Comparison of ENCODE assay signal across 1 cellular context in genomic region chr10:114754445-114755320, GRCh38.
TF ChIP-seq lines count a peak whose summit lies in the region.

No MANE protein-coding gene starts in this region.

TF ChIP-seq in HEK293, 187 proteins besides CTCF, POLR2A, EP300 and RAD21 (continued from another document):
- no peak for TF ChIP-seq ZNF211 (tag by site-specific recombination; IDR thresholded peaks at IDR 0.05; ENCODE audit: low read depth)
- no peak for TF ChIP-seq ZNF48 (tag by site-specific recombination; IDR thresholded peaks at IDR 0.05)
- no peak for TF ChIP-seq ZNF280C (tag by site-specific recombination; IDR thresholded peaks at IDR 0.05)
- TF ChIP-seq ZNF670 (tag by site-specific recombination; IDR thresholded peaks at IDR 0.05; ENCODE audit: low read depth): no peak
- TF ChIP-seq ZNF2 (tag by site-specific recombination; IDR thresholded peaks at IDR 0.05): no peak
- no peak for TF ChIP-seq SALL2 (tag by site-specific recombination; IDR thresholded peaks at IDR 0.05; ENCODE audit: borderline replicate concordance)
- TF ChIP-seq ZNF239 (tag by site-specific recombination; IDR thresholded peaks at IDR 0.05): no peak
- no peak for TF ChIP-seq ZSCAN5A (tag by site-specific recombination; IDR thresholded peaks at IDR 0.05)
- no peak for TF ChIP-seq ZNF341 (tag by site-specific recombination; IDR thresholded peaks at IDR 0.05; ENCODE audit: low read depth)
- TF ChIP-seq YY2 (tag by site-specific recombination; IDR thresholded peaks at IDR 0.05): no peak
- TF ChIP-seq ZNF362 (tag by site-specific recombination; IDR thresholded peaks at IDR 0.05): peak; percentile 83; the same call in 1 of the 2 replicates
- TF ChIP-seq KLF7 (tag by site-specific recombination; IDR thresholded peaks at IDR 0.05; ENCODE audit: borderline replicate concordance): no peak
- no peak for TF ChIP-seq ZNF169 (tag by site-specific recombination; IDR thresholded peaks at IDR 0.05)
- TF ChIP-seq ZNF629 (tag by site-specific recombination; IDR thresholded peaks at IDR 0.05): peak; percentile 61
- peak; percentile 82 for TF ChIP-seq SP7 (tag by site-specific recombination; IDR thresholded peaks at IDR 0.05)
- TF ChIP-seq ZNF621 (tag by site-specific recombination; IDR thresholded peaks at IDR 0.05): no peak
- TF ChIP-seq GFI1B (tag by site-specific recombination; IDR thresholded peaks at IDR 0.05): peak; percentile 81
- no peak for TF ChIP-seq ZNF521 (tag by site-specific recombination; IDR thresholded peaks at IDR 0.05)
- TF ChIP-seq ZNF391 (tag by site-specific recombination; IDR thresholded peaks at IDR 0.05; ENCODE audit: borderline replicate concordance, low read depth): no peak
- TF ChIP-seq ZBTB26 (tag by site-specific recombination; optimal IDR thresholded peaks at IDR 0.05): no peak
- TF ChIP-seq ZNF175 (tag by site-specific recombination; IDR thresholded peaks at IDR 0.05): no peak
- TF ChIP-seq ZNF768 (tag by site-specific recombination; IDR thresholded peaks at IDR 0.05): no peak
- TF ChIP-seq ZNF157 (tag by site-specific recombination; IDR thresholded peaks at IDR 0.05): no peak
- 0 out of 2 replicates have a peak, but pooled peaks have one; percentile 29 for TF ChIP-seq ZNF394 (tag by site-specific recombination; IDR thresholded peaks at IDR 0.05; ENCODE audit: borderline replicate concordance)
- TF ChIP-seq ZNF221 (tag by site-specific recombination; IDR thresholded peaks at IDR 0.05; ENCODE audit: borderline replicate concordance): no peak
- TF ChIP-seq ZBTB1 (tag by site-specific recombination; IDR thresholded peaks at IDR 0.05): no peak
- no peak for TF ChIP-seq ZNF518A (tag by site-specific recombination; conservative IDR thresholded peaks at IDR 0.05; ENCODE audit: low read depth)
- TF ChIP-seq ZNF274 (IDR thresholded peaks at IDR 0.05; ENCODE audit: low read length): no peak
- TF ChIP-seq ZNF274 (tag by site-specific recombination; IDR thresholded peaks at IDR 0.05; ENCODE audit: borderline replicate concordance): no peak
- TF ChIP-seq ZNF248 (tag by site-specific recombination; IDR thresholded peaks at IDR 0.05): no peak
- peak; percentile 65; the same call in 1 of the 2 replicates for TF ChIP-seq OVOL3 (tag by site-specific recombination; IDR thresholded peaks at IDR 0.05)
- TF ChIP-seq ZNF677 (tag by site-specific recombination; IDR thresholded peaks at IDR 0.05): no peak
- TF ChIP-seq ZNF704 (tag by site-specific recombination; IDR thresholded peaks at IDR 0.05): no peak
- peak; percentile 97 for TF ChIP-seq ZNF843 (tag by site-specific recombination; IDR thresholded peaks at IDR 0.05)
- peak; percentile 45 for TF ChIP-seq PRDM1 (tag by site-specific recombination; IDR thresholded peaks at IDR 0.05)
- no peak for TF ChIP-seq ZNF707 (tag by site-specific recombination; IDR thresholded peaks at IDR 0.05)
- TF ChIP-seq PBX3 (CRISPR knock-in tag; IDR thresholded peaks at IDR 0.05): no peak
- no peak for TF ChIP-seq ZFP3 (tag by site-specific recombination; IDR thresholded peaks at IDR 0.05; ENCODE audit: low read depth)
- TF ChIP-seq ZNF596 (tag by site-specific recombination; IDR thresholded peaks at IDR 0.05): peak; percentile 35; the same call in 1 of the 2 replicates
- TF ChIP-seq ZNF19 (tag by site-specific recombination; IDR thresholded peaks at IDR 0.05; ENCODE audit: low read depth): no peak
- TF ChIP-seq PRDM10 (tag by site-specific recombination; IDR thresholded peaks at IDR 0.05): peak; percentile 56; the same call in 1 of the 2 replicates
- peak; percentile 78 for TF ChIP-seq ZSCAN30 (tag by site-specific recombination; IDR thresholded peaks at IDR 0.05)
- TF ChIP-seq ZNF324 (tag by site-specific recombination; IDR thresholded peaks at IDR 0.05): no peak
- no peak for TF ChIP-seq ZNF398 (tag by site-specific recombination; IDR thresholded peaks at IDR 0.05)
- TF ChIP-seq ZNF654 (tag by site-specific recombination; IDR thresholded peaks at IDR 0.05; ENCODE audit: low read depth): no peak
- no peak for TF ChIP-seq ZNF626 (tag by site-specific recombination; IDR thresholded peaks at IDR 0.05)
- TF ChIP-seq ZNF112 (tag by site-specific recombination; IDR thresholded peaks at IDR 0.05): no peak
